In the genomic region with DNA sequence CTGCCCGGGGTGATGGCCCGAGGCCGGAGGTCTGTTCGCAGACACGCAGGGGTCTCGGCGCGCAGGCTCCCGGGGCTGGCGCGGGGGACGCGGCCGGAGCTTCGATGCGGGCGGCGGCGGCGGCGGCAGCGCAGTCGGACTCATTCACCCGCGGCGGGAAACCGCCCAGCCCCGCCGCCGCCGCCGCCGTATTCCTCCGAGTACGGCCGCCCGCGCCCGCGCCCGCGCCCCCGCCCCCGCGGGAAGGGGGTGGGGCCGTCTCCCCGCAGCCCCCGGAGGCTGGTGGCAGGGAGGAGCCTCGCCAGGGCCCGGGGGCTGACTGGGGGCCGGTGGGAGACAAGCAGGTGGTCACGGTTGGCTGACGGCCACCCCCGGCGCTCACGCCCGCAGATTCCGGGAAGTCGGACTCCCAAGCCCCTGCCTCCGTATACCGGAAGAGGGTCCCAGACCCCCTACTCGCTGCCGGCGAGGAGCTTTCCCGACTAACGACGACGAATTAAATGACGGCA, we compare ENCODE assay signal across 8 cellular contexts. TPM values are rescaled to one million over a fixed set of nuclear protein-coding genes. Genes with fewer than 3 reads are reported as not detected.
DNase-seq lines count a peak whose midpoint lies in the region; ATAC-seq, FAIRE-seq and TF ChIP-seq lines count a peak whose summit lies in the region.

A gene with protein sequence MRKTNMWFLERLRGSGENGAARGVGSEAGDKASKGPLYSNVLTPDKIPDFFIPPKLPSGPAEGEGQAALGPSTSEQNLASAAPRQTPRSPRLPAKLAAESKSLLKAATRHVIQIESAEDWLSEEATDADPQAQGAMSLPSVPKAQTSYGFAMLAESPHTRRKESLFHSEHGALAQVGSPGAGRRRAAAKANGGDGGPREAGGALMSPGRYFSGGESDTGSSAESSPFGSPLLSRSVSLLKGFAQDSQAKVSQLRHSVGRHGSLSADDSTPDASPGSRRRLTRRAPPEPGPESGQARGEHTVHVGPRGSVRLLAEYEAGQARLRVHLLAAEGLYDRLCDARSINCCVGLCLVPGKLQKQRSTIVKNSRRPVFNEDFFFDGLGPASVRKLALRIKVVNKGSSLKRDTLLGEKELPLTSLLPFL (minus strand): TSS at position 142 of the 509 bp plus-strand sequence. CDS start 786 bp downstream, outside the sequence.

- H3K4me3 Mint-ChIP-seq in astrocyte (ENCODE audit: unreplicated experiment): peak within 1 kb of the TSS; percentile 90
- peak within 1 kb of the TSS; percentile 72 for H3K4me3 Mint-ChIP-seq in stimulated activated memory B cell treated with anti-CD40 and anti-IgM and Interleukin-4, amounts not matched to agents 10 μg/mL and 1 μg/mL and 100 μg/mL, for 72 hours

- intact Hi-C loops in kidney (cut with DNase I): no loop called here

- no peaks in the 10 kb centered on the region for H4K20me1 ChIP-seq in astrocyte (ENCODE audit: insufficient read depth, low read length)

- no peak within 1 kb of the TSS for H3K27ac Mint-ChIP-seq in astrocyte (ENCODE audit: unreplicated experiment)
- H3K27ac Mint-ChIP-seq in stimulated activated memory B cell treated with anti-CD40 and anti-IgM and Interleukin-4, amounts not matched to agents 10 μg/mL and 1 μg/mL and 100 μg/mL, for 72 hours: no peak within 1 kb of the TSS

- POLR2A ChIA-PET in BJ (lab: Charles Lee): interaction anchor here (0.6 kb wide), 1 partner anchor 92 kb away, joined by 19 read pairs; no protein-coding TSS in a partner anchor

- no peaks in the 10 kb centered on the region for H3K4me1 Mint-ChIP-seq in astrocyte (ENCODE audit: low read depth, unreplicated experiment)
- H3K4me1 Mint-ChIP-seq in stimulated activated memory B cell treated with anti-CD40 and anti-IgM and Interleukin-4, amounts not matched to agents 10 μg/mL and 1 μg/mL and 100 μg/mL, for 72 hours: peaks cover 15% of the 10 kb centered on the region

- peaks cover 7% of the 10 kb centered on the region for H3K27me3 ChIP-seq in BJ (ENCODE audit: control insufficient read depth, insufficient read depth, low read length)
- peaks cover 10% of the 10 kb centered on the region for H3K27me3 ChIP-seq in astrocyte (ENCODE audit: insufficient read depth, low read length)

- no peak for TF ChIP-seq CTCF in BJ (IDR thresholded peaks at IDR 0.05; ENCODE audit: insufficient read depth, low read depth, low read length)
- no peak for TF ChIP-seq CTCF in astrocyte (IDR thresholded peaks at IDR 0.05; ENCODE audit: insufficient read depth, low read depth, low read length)
- TF ChIP-seq CTCF in kidney (IDR thresholded peaks at IDR 0.05; ENCODE audit: borderline replicate concordance, extremely low read depth, insufficient read depth): no peak

- no peaks in the 10 kb centered on the region for H3K9me3 ChIP-seq in astrocyte (ENCODE audit: insufficient read depth, low read depth, low read length)
- no peaks in the 10 kb centered on the region for H3K9me3 ChIP-seq in kidney (ENCODE audit: control insufficient read depth in 1 of 2, low read length in 2 of 2)

- H3K27ac ChIP-seq in astrocyte (ENCODE audit: low read depth, low read length) (no peak within 1 kb of the TSS), kidney (ENCODE audit: low read depth in 2 of 2, low read length in 2 of 2) (no peak within 1 kb of the TSS)

- H3K36me3 ChIP-seq in BJ (ENCODE audit: control insufficient read depth, insufficient read depth, low read length) (no peaks in the 10 kb centered on the region), astrocyte (ENCODE audit: insufficient read depth, low read length) (no peaks in the 10 kb centered on the region), kidney (ENCODE audit: control insufficient read depth in 1 of 2, insufficient read depth in 2 of 2, low read length in 2 of 2) (no peaks in the 10 kb centered on the region)

- H3K9me3 Mint-ChIP-seq in astrocyte (ENCODE audit: unreplicated experiment): peaks cover 2% of the 10 kb centered on the region
- H3K9me3 Mint-ChIP-seq in stimulated activated memory B cell treated with anti-CD40 and anti-IgM and Interleukin-4, amounts not matched to agents 10 μg/mL and 1 μg/mL and 100 μg/mL, for 72 hours: no peaks in the 10 kb centered on the region

- H3K9ac ChIP-seq in astrocyte (ENCODE audit: low read length): no peak within 1 kb of the TSS
- no peak within 1 kb of the TSS for H3K9ac ChIP-seq in kidney (ENCODE audit: low read length in 2 of 2)

- H3K27me3 Mint-ChIP-seq in astrocyte (ENCODE audit: low read depth, unreplicated experiment): peaks cover 6% of the 10 kb centered on the region
- peaks cover 13% of the 10 kb centered on the region for H3K27me3 Mint-ChIP-seq in stimulated activated memory B cell treated with anti-CD40 and anti-IgM and Interleukin-4, amounts not matched to agents 10 μg/mL and 1 μg/mL and 100 μg/mL, for 72 hours

- H3K36me3 Mint-ChIP-seq in astrocyte (ENCODE audit: low read depth, unreplicated experiment): no peaks in the 10 kb centered on the region
- no peaks in the 10 kb centered on the region for H3K36me3 Mint-ChIP-seq in stimulated activated memory B cell treated with anti-CD40 and anti-IgM and Interleukin-4, amounts not matched to agents 10 μg/mL and 1 μg/mL and 100 μg/mL, for 72 hours

- H3K4me3 ChIP-seq in BJ (ENCODE audit: low read depth, low read length) (peak within 1 kb of the TSS; percentile 30), astrocyte (ENCODE audit: insufficient read depth, low read depth, low read length) (no peak within 1 kb of the TSS), kidney (ENCODE audit: low read length in 2 of 2) (peak within 1 kb of the TSS in 1 of 2 donors; percentile 39)

- DNase-seq in BJ (ENCODE audit: low read depth) (no peak), NCI-H2196 (lab: John Stamatoyannopoulos, UW; ENCODE audit: unreplicated experiment) (peak; percentile 39), astrocyte (ENCODE audit: low read depth) (no peak), kidney (peak; percentile 67), NCI-H187 (lab: John Stamatoyannopoulos, UW) (no peak), NOMO-1 (lab: John Stamatoyannopoulos, UW; ENCODE audit: unreplicated experiment in 2 of 2) (no peak)

- no peak for ATAC-seq in stimulated activated memory B cell treated with anti-CD40 and anti-IgM and Interleukin-4, amounts not matched to agents 10 μg/mL and 1 μg/mL and 100 μg/mL, for 72 hours
- no peak for ATAC-seq in GM18517 (IDR thresholded peaks at IDR 0.05; ENCODE audit: unreplicated experiment)

- peak within 1 kb of the TSS; percentile 10 for H2AFZ ChIP-seq in astrocyte (ENCODE audit: low read depth, low read length)

- no peaks in the 10 kb centered on the region for H3K79me2 ChIP-seq in astrocyte (ENCODE audit: insufficient read depth, low read length)

- CTCF ChIA-PET in BJ (lab: Yijun Ruan, JAX): interaction anchor here (0.8 kb wide), 1 partner anchor 102 kb away, joined by 3 read pairs; no protein-coding TSS in a partner anchor

- peak within 1 kb of the TSS; percentile 64 for H3K4me2 ChIP-seq in astrocyte (ENCODE audit: low read length)

- peaks cover 3% of the 10 kb centered on the region for H3K4me1 ChIP-seq in astrocyte (ENCODE audit: insufficient read depth, low read length)
- H3K4me1 ChIP-seq in kidney (ENCODE audit: control insufficient read depth in 1 of 2, insufficient read depth in 1 of 2, low read depth in 1 of 2, low read length in 2 of 2): peaks cover 0 to 3% of the 10 kb centered on the region in 2 donors

- FAIRE-seq in astrocyte (lab: Jason Lieb, UNC): no peak
- FAIRE-seq in kidney (lab: Jason Lieb, UNC): no peak

RNA-seq across cellular contexts. Expression of the gene that starts here (rescaled TPM):
- polyA plus RNA-seq in BJ (2011; rRNA removed) (0.04 and 0.07 TPM in 2 replicates), kidney (ENCODE audit: insufficient read depth, low read depth, low replicate concordance) (0.99 TPM)
- polyA minus RNA-seq in BJ (2011; rRNA and poly(A)+ RNA removed): 0.05 TPM in 1 of 2 replicates, not detected in the other
- total RNA-seq in astrocyte (2.9 and 3.4 TPM in 2 replicates), kidney (1.9 TPM)

Comparison
In these comparisons a context has a peak if more than half of its experiments do, and no peak if none do; other contexts are left out.
1. DNase-seq: peak in NCI-H2196 (single experiment) and kidney (single experiment); none in BJ (single experiment), astrocyte (single experiment), NCI-H187 (0 of 2) and NOMO-1 (0 of 2).